In the genomic region with DNA sequence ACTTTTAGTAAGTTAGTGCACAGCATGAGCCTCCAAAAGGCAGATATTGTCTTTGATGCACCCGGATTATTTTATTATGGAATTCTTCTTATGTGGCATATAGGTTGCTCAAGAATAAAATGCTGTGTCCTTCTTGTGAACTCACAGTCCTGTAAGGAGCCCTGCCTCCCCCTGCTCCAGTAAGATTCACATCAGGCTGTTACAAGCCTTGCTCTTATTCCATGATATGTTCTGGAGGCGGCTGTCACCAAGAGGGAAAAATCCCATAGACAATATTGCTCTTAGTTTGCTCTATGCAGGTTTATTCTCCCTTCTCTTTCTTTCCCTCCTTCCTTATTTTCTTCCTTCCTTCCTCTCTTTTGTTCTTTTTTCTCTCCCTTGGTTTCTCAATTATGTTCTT, we compare ENCODE assay signal across 29 cellular contexts.
"Had no signal": no experiment of that assay in that cellular context is flagged by ENCODE, and none has a peak within 500 bp of the region (broad histone marks: within the 10 kb centered on the region; RNA-seq: fewer than 3 reads in every experiment).

No MANE protein-coding gene starts in this region.

- DNase-seq: Karpas-422, Kasumi-1, KBM-7, KG1, MG63, MM.1S, MV-4-11, NCI-H1048, NCI-H1092, NCI-H1092 treated with DMSO at 0.1 percent for 48 hours, NCI-H1105, NCI-H1105 treated with DMSO at 0.1 percent for 48 hours, NCI-H1417, NCI-H1417 treated with DMSO at 0.1 percent for 48 hours, NCI-H146, NCI-H1694 treated with DMSO at 0.1 percent for 48 hours, NCI-H187, NCI-H187 treated with DMSO at 0.1 percent for 48 hours, NCI-H1930, NCI-H2029, NCI-H2029 treated with DMSO at 0.1 percent for 48 hours, NCI-H2081, NCI-H2081 treated with DMSO at 0.1 percent for 48 hours, NCI-H2227 treated with DMSO at 0.1 percent for 48 hours, NCI-H226, NCI-H345, NCI-H446, NCI-H446 treated with DMSO at 0.1 percent for 48 hours had no signal

- H3K9ac ChIP-seq: KMS-11 had no signal

- H3K27ac ChIP-seq: KMS-11 had no signal

- H3K36me3 ChIP-seq: MG63 had no signal

- H3K27me3 ChIP-seq: MG63 had no signal

- H3K4me2 ChIP-seq: KMS-11 had no signal

- H3K4me3 ChIP-seq: MG63 had no signal

- H3K9me3 ChIP-seq: MG63 had no signal
